In genomic region chr6:36115412-36115811, GRCh38 we compare ENCODE assay signal across 18 cellular contexts. TPM values are rescaled to one million over a fixed set of nuclear protein-coding genes. Genes with fewer than 3 reads are reported as not detected.
A peak's percentile ranks its signal among the peaks of the same experiment; 100 is the strongest.
DNase-seq lines count a peak whose midpoint lies in the region; TF ChIP-seq lines count a peak whose summit lies in the region.
"Had no signal": no experiment of that assay in that cellular context is flagged by ENCODE, and none has a peak within 500 bp of the region (broad histone marks: within the 10 kb centered on the region; RNA-seq: fewer than 3 reads in every experiment).

No MANE protein-coding gene starts in this region.

- no peak overlapping the region for H3K4ac ChIP-seq in mesendoderm (ENCODE audit: low read depth, low read length)

- peaks cover 90% of the 10 kb centered on the region for H3K4me1 Mint-ChIP-seq in activated naive CD4-positive, alpha-beta T cell treated with anti-CD3 and anti-CD28 coated beads, Interleukin-2, amount 10 ng/mL, durations not matched to agents 7 days and 5 days

- H3K4me2 ChIP-seq in OCI-LY3 (ENCODE audit: low read length) (peak overlapping the region; percentile 68), mesendoderm (ENCODE audit: low read length) (no peak overlapping the region)
- H3K4me2 ChIP-seq: PC-9 had no signal

- WGBS in transverse colon (ENCODE audit: low coverage in 1 of 2), 2 donors, result 73 to 88% methylated on average over 4 to 10 of the region's 10 CpGs
- WGBS in mesendoderm (ENCODE audit: extremely low coverage, insufficient coverage, low lambda C conversion rate), result no CpG with 5 or more reads among the region's 10 CpGs

- peaks cover 32% of the 10 kb centered on the region for H3K4me1 ChIP-seq in OCI-LY3 (ENCODE audit: low read length)
- peaks cover 53% of the 10 kb centered on the region for H3K4me1 ChIP-seq in effector memory CD4-positive, alpha-beta T cell (ENCODE audit: control insufficient read depth, insufficient read depth, low read length, poor library complexity, severe bottlenecking)
- peaks cover 4 to 63% (median 12%) of the 10 kb centered on the region in 4 donors for H3K4me1 ChIP-seq in transverse colon
- H3K4me1 ChIP-seq in mesendoderm (ENCODE audit: control insufficient read depth, low read depth, low read length), result no peaks in the 10 kb centered on the region
- H3K4me1 ChIP-seq: ascending aorta, foreskin keratinocyte had no signal

- no peak for TF ChIP-seq CTCF in OCI-LY3 (IDR thresholded peaks at IDR 0.05; ENCODE audit: low read depth, low read length)
- no peak for TF ChIP-seq CTCF in transverse colon (IDR thresholded peaks at IDR 0.05)

- H3K79me1 ChIP-seq in mesendoderm (ENCODE audit: low read length), result no peaks in the 10 kb centered on the region

- no peaks in the 10 kb centered on the region for H3K27me3 Mint-ChIP-seq in activated naive CD4-positive, alpha-beta T cell treated with anti-CD3 and anti-CD28 coated beads, Interleukin-2, amount 10 ng/mL, durations not matched to agents 7 days and 5 days

- no peak overlapping the region for H4K5ac ChIP-seq in mesendoderm (ENCODE audit: low read length)

- no peaks in the 10 kb centered on the region for H3K9me3 ChIP-seq in OCI-LY3 (ENCODE audit: insufficient read depth, low read length)
- no peaks in the 10 kb centered on the region for H3K9me3 ChIP-seq in effector memory CD4-positive, alpha-beta T cell (ENCODE audit: control insufficient read depth, low read length)
- no peaks in the 10 kb centered on the region for H3K9me3 ChIP-seq in transverse colon
- H3K9me3 ChIP-seq: ascending aorta had no signal

- no peak overlapping the region for H4K8ac ChIP-seq in mesendoderm (ENCODE audit: low read depth, low read length)

- H3K9me3 Mint-ChIP-seq in activated naive CD4-positive, alpha-beta T cell treated with anti-CD3 and anti-CD28 coated beads, Interleukin-2, amount 10 ng/mL, durations not matched to agents 7 days and 5 days, result no peaks in the 10 kb centered on the region

- in situ Hi-C loops in transverse colon (cut with MboI; ENCODE audit: low pct_ligation_motif_present in 1 of 4, low pct_unique_long_range_greater_than_20kb in 1 of 4, low sequenced_read_pairs in 3 of 4), result loop anchor here in 1 of 4 donors (25.0 kb wide), 1 partner anchor 247 kb away; no protein-coding TSS in a partner anchor

- H2AK5ac ChIP-seq in mesendoderm (ENCODE audit: low read length), result no peak overlapping the region

- no peak overlapping the region for H2BK120ac ChIP-seq in mesendoderm (ENCODE audit: low read depth, low read length)

- peaks cover 12% of the 10 kb centered on the region for H3K36me3 ChIP-seq in OCI-LY3 (replicated peaks; ENCODE audit: low read depth, low read length)
- H3K36me3 ChIP-seq in effector memory CD4-positive, alpha-beta T cell (ENCODE audit: control insufficient read depth, insufficient read depth, low read length), result peaks cover 3% of the 10 kb centered on the region
- H3K36me3 ChIP-seq in transverse colon, result peaks cover 0 to 11% (median 1%) of the 10 kb centered on the region in 4 donors
- no peaks in the 10 kb centered on the region for H3K36me3 ChIP-seq in mesendoderm (ENCODE audit: control insufficient read depth, insufficient read depth, low read length)

- H4K20me1 ChIP-seq in OCI-LY3 (ENCODE audit: insufficient read depth, low read length), result no peaks in the 10 kb centered on the region

- peak overlapping the region; percentile 96 for H3K27ac Mint-ChIP-seq in activated naive CD4-positive, alpha-beta T cell treated with anti-CD3 and anti-CD28 coated beads, Interleukin-2, amount 10 ng/mL, durations not matched to agents 7 days and 5 days

- H2AFZ ChIP-seq in OCI-LY3 (ENCODE audit: low read depth, low read length), result no peak overlapping the region
- H2AFZ ChIP-seq: PC-9 had no signal

- DNase-seq in activated naive CD4-positive, alpha-beta T cell treated with anti-CD3 and anti-CD28 coated beads, Interleukin-2, amount 10 ng/mL, durations not matched to agents 7 days and 5 days, result no peak
- DNase-seq in activated naive CD4-positive, alpha-beta T cell treated with anti-CD3 and anti-CD28 coated beads, Interleukin-2, amount 50 U/mL, for 16 hours, result no peak
- no peak for DNase-seq in effector memory CD4-positive, alpha-beta T cell
- DNase-seq in transverse colon, result no peak
- DNase-seq in stimulated activated naive CD4-positive, alpha-beta T cell (lab: John Stamatoyannopoulos, UW), result no peak
- no peak for DNase-seq in NCI-H1436 (lab: John Stamatoyannopoulos, UW)
- no peak for DNase-seq in mesendoderm
- DNase-seq: activated CD4-positive, alpha-beta T cell treated with anti-CD3 and anti-CD28 coated beads, Interleukin-2, amount 50 U/mL, for 48 hours; Calu3; foreskin keratinocyte; NCI-H2029 treated with DMSO at 0.1 percent for 48 hours; NCI-H510A treated with DMSO at 0.1 percent for 48 hours; occipital lobe; PC-9; right cardiac atrium had no signal

- intact Hi-C loops in transverse colon (cut with DNase I; ENCODE audit: low total_unique reads), result no loop called here

- H3K18ac ChIP-seq in mesendoderm (ENCODE audit: low read length), result no peak overlapping the region

- H3K79me2 ChIP-seq in OCI-LY3 (ENCODE audit: low read length) (no peaks in the 10 kb centered on the region), mesendoderm (ENCODE audit: control insufficient read depth, insufficient read depth, low read length) (no peaks in the 10 kb centered on the region)

- H3K9ac ChIP-seq in OCI-LY3 (ENCODE audit: low read length), result no peak overlapping the region
- no peak overlapping the region for H3K9ac ChIP-seq in mesendoderm (ENCODE audit: low read length)

- no peak overlapping the region for H2BK5ac ChIP-seq in mesendoderm (ENCODE audit: low read length)

- H3K27ac ChIP-seq in OCI-LY3 (ENCODE audit: low read length) (no peak overlapping the region), transverse colon (peak overlapping the region; percentile 40 to 63 (median 54)), mesendoderm (ENCODE audit: low read depth, low read length) (no peak overlapping the region)
- peak overlapping the region; percentile 20 for H3K27ac ChIP-seq in effector memory CD4-positive, alpha-beta T cell (ENCODE audit: insufficient read depth, low read length, poor library complexity, severe bottlenecking)
- H3K27ac ChIP-seq: ascending aorta, foreskin keratinocyte, PC-9 had no signal

- H2BK15ac ChIP-seq in mesendoderm (replicated peaks; ENCODE audit: low read depth), result no peak overlapping the region

- CTCF ChIA-PET in activated naive CD4-positive, alpha-beta T cell treated with anti-CD3 and anti-CD28 coated beads, Interleukin-2, amount 10 ng/mL, durations not matched to agents 7 days and 5 days (lab: Charles Lee), result interaction anchor here (1.1 kb wide), 1 partner anchor 18 kb away, joined by 4 read pairs; no protein-coding TSS in a partner anchor

- peaks cover 72% of the 10 kb centered on the region for H3K36me3 Mint-ChIP-seq in activated naive CD4-positive, alpha-beta T cell treated with anti-CD3 and anti-CD28 coated beads, Interleukin-2, amount 10 ng/mL, durations not matched to agents 7 days and 5 days

- TF ChIP-seq EP300 in transverse colon (IDR thresholded peaks at IDR 0.05; ENCODE audit: low read depth), result no peak

- no peak for TF ChIP-seq POLR2A in transverse colon (IDR thresholded peaks at IDR 0.05)

- H3K4me3 ChIP-seq in OCI-LY3 (ENCODE audit: low read length) (peak overlapping the region; percentile 16; the same call in 1 of the 2 replicates), transverse colon (no peak overlapping the region), mesendoderm (ENCODE audit: low read length) (no peak overlapping the region)
- H3K4me3 ChIP-seq in effector memory CD4-positive, alpha-beta T cell (ENCODE audit: insufficient read depth, low read depth, low read length, poor library complexity, severe bottlenecking), result no peak overlapping the region
- H3K4me3 ChIP-seq: ascending aorta, PC-9 had no signal

- H3K56ac ChIP-seq in mesendoderm (ENCODE audit: low read length), result no peak overlapping the region

- peak overlapping the region; percentile 37 for H3K4me3 Mint-ChIP-seq in activated naive CD4-positive, alpha-beta T cell treated with anti-CD3 and anti-CD28 coated beads, Interleukin-2, amount 10 ng/mL, durations not matched to agents 7 days and 5 days

- H3K27me3 ChIP-seq in OCI-LY3 (ENCODE audit: low read depth, low read length) (no peaks in the 10 kb centered on the region), transverse colon (no peaks in the 10 kb centered on the region), mesendoderm (ENCODE audit: insufficient read depth, low read length, poor library complexity) (no peaks in the 10 kb centered on the region)
- no peaks in the 10 kb centered on the region for H3K27me3 ChIP-seq in effector memory CD4-positive, alpha-beta T cell (replicated peaks; ENCODE audit: control insufficient read depth, insufficient read depth, low read length, poor library complexity, severe bottlenecking)
- H3K27me3 ChIP-seq: ascending aorta, foreskin keratinocyte had no signal

- H3K23ac ChIP-seq in mesendoderm (ENCODE audit: low read length), result no peak overlapping the region

RNA-seq across cellular contexts. Expression of gene MAPK13, which starts 14.9 kb away (rescaled TPM):
- total RNA-seq in transverse colon, result 100 to 1,000 TPM in 3 of 4 donors, 10 to 100 TPM in 1; 67.7 to 200 (median 146) TPM
- 6.9 TPM for polyA plus RNA-seq in mesendoderm (2013, experiment 1 of 2)
- 6.5 TPM for polyA plus RNA-seq in mesendoderm (2013, experiment 2 of 2)
- total RNA-seq: SK-MEL-5 had no signal

Comparison
In these comparisons a context has a peak if more than half of its experiments do, and no peak if none do; other contexts are left out.
1. H3K27ac ChIP-seq: peak in effector memory CD4-positive, alpha-beta T cell (single experiment) and transverse colon (4 of 4); none in OCI-LY3 (single experiment) and mesendoderm (single experiment).